22 cellular contexts compared by ENCODE assay signal in genomic region chr12:59166457-59166856, GRCh38.
"Had no signal": no experiment of that assay in that cellular context is flagged by ENCODE, and none has a peak within 500 bp of the region (broad histone marks: within the 10 kb centered on the region; RNA-seq: fewer than 3 reads in every experiment).

No MANE protein-coding gene starts in this region.

- H3K27me3 Mint-ChIP-seq: activated B cell treated with CpG ODN at 0.5 μM for 24 hours; activated naive CD4-positive, alpha-beta T cell treated with anti-CD3 and anti-CD28 coated beads, Interleukin-2, amount 10 ng/mL, durations not matched to agents 7 days and 5 days; activated naive CD8-positive, alpha-beta T cell treated with anti-CD3 and anti-CD28 coated beads, Interleukin-2, amount 50 U/mL, for 24 hours; brain; dendritic cell treated with granulocyte-macrophage colony-stimulating factor and Interleukin-4, amounts not matched to agents 40 ng/mL and 50 ng/mL, for 4 days; stimulated activated memory B cell treated with anti-CD40 and anti-IgM and Interleukin-4, amounts not matched to agents 10 μg/mL and 1 μg/mL and 100 μg/mL, for 72 hours had no signal

- ATAC-seq: activated CD4-positive, alpha-beta T cell treated with anti-CD3 and anti-CD28 coated beads for 36 hours; activated naive CD8-positive, alpha-beta T cell treated with anti-CD3 and anti-CD28 coated beads, Interleukin-2, amount 50 U/mL, for 24 hours; activated T-cell treated with anti-CD3 and anti-CD28 coated beads, Interleukin-2, amount 50 U/mL, for 4 hours; gastrocnemius medialis; left ventricle myocardium superior; sciatic nerve; stimulated activated memory B cell treated with anti-CD40 and anti-IgM and Interleukin-4, amounts not matched to agents 10 μg/mL and 1 μg/mL and 100 μg/mL, for 72 hours had no signal

- H3K4me1 Mint-ChIP-seq: activated B cell treated with CpG ODN at 0.5 μM for 24 hours; activated CD4-positive, alpha-beta T cell treated with anti-CD3 and anti-CD28 coated beads for 36 hours; activated naive CD4-positive, alpha-beta T cell treated with anti-CD3 and anti-CD28 coated beads, Interleukin-2, amount 10 ng/mL, durations not matched to agents 7 days and 5 days; activated naive CD8-positive, alpha-beta T cell treated with anti-CD3 and anti-CD28 coated beads, Interleukin-2, amount 50 U/mL, for 24 hours; nephron progenitor cell; stimulated activated memory B cell treated with anti-CD40 and anti-IgM and Interleukin-4, amounts not matched to agents 10 μg/mL and 1 μg/mL and 100 μg/mL, for 72 hours had no signal

- H3K4me3 ChIP-seq: gastrocnemius medialis, smooth muscle cell, stomach, uterus had no signal

- H3K27ac ChIP-seq: gastrocnemius medialis, stomach, uterus had no signal

- H3K27me3 ChIP-seq: gastrocnemius medialis, stomach, uterus had no signal

- H3K4me1 ChIP-seq: gastrocnemius medialis, uterus had no signal

- H3K36me3 ChIP-seq: gastrocnemius medialis, stomach, uterus had no signal

- DNase-seq: activated B cell treated with CpG ODN at 0.5 μM for 24 hours; activated CD4-positive, alpha-beta T cell treated with anti-CD3 and anti-CD28 coated beads for 36 hours; activated CD4-positive, alpha-beta T cell treated with anti-CD3 and anti-CD28 coated beads, Interleukin-2, amount 50 U/mL, for 4 hours; activated CD8-positive, alpha-beta memory T cell treated with anti-CD3 and anti-CD28 coated beads, Interleukin-2, amount 50 U/mL, for 48 hours; activated naive CD4-positive, alpha-beta T cell treated with anti-CD3 and anti-CD28 coated beads, Interleukin-2, amount 10 ng/mL, durations not matched to agents 7 days and 5 days; activated naive CD8-positive, alpha-beta T cell treated with anti-CD3 and anti-CD28 coated beads, Interleukin-2, amount 50 U/mL, for 24 hours; activated T-cell treated with anti-CD3 and anti-CD28 coated beads, Interleukin-2, amount 50 U/mL, for 4 hours; effector CD8-positive, alpha-beta T cell; gastrocnemius medialis; hypothalamus; left ventricle myocardium superior; nephron progenitor cell; posterior cingulate gyrus; stimulated activated CD4-positive, alpha-beta T cell treated with anti-CD3 and anti-CD28 coated beads, Interleukin-15, amount 100 ng/mL, for 24 hours; stomach; uterus had no signal

- H3K36me3 Mint-ChIP-seq: activated naive CD4-positive, alpha-beta T cell treated with anti-CD3 and anti-CD28 coated beads, Interleukin-2, amount 10 ng/mL, durations not matched to agents 7 days and 5 days; brain; stimulated activated memory B cell treated with anti-CD40 and anti-IgM and Interleukin-4, amounts not matched to agents 10 μg/mL and 1 μg/mL and 100 μg/mL, for 72 hours had no signal

- H3K27ac Mint-ChIP-seq: activated B cell treated with CpG ODN at 0.5 μM for 24 hours; activated CD4-positive, alpha-beta T cell treated with anti-CD3 and anti-CD28 coated beads for 36 hours; activated naive CD4-positive, alpha-beta T cell treated with anti-CD3 and anti-CD28 coated beads, Interleukin-2, amount 10 ng/mL, durations not matched to agents 7 days and 5 days; activated naive CD8-positive, alpha-beta T cell treated with anti-CD3 and anti-CD28 coated beads, Interleukin-2, amount 50 U/mL, for 24 hours; dendritic cell treated with granulocyte-macrophage colony-stimulating factor and Interleukin-4, amounts not matched to agents 40 ng/mL and 50 ng/mL, for 4 days; nephron progenitor cell; stimulated activated memory B cell treated with anti-CD40 and anti-IgM and Interleukin-4, amounts not matched to agents 10 μg/mL and 1 μg/mL and 100 μg/mL, for 72 hours; T-helper 1 cell treated with Interleukin-12 subunit alpha and Interleukin-12 subunit beta and Interleukin-4 antibody, amounts not matched to agents 30 μg/mL and 1 μg/mL, for 36 hours had no signal

- H3K4me2 ChIP-seq: smooth muscle cell had no signal

- H3K9me3 ChIP-seq: gastrocnemius medialis, stomach, uterus had no signal

- H3K9me3 Mint-ChIP-seq: activated B cell treated with CpG ODN at 0.5 μM for 24 hours; activated naive CD4-positive, alpha-beta T cell treated with anti-CD3 and anti-CD28 coated beads, Interleukin-2, amount 10 ng/mL, durations not matched to agents 7 days and 5 days; activated naive CD8-positive, alpha-beta T cell treated with anti-CD3 and anti-CD28 coated beads, Interleukin-2, amount 50 U/mL, for 24 hours; activated T-cell treated with anti-CD3 and anti-CD28 coated beads, Interleukin-2, amount 50 U/mL, for 4 hours; brain; dendritic cell treated with granulocyte-macrophage colony-stimulating factor and Interleukin-4, amounts not matched to agents 40 ng/mL and 50 ng/mL, for 4 days; T-helper 1 cell treated with Interleukin-12 subunit alpha and Interleukin-12 subunit beta and Interleukin-4 antibody, amounts not matched to agents 30 μg/mL and 1 μg/mL, for 36 hours had no signal

- H3K4me3 Mint-ChIP-seq: activated B cell treated with CpG ODN at 0.5 μM for 24 hours; activated CD4-positive, alpha-beta T cell treated with anti-CD3 and anti-CD28 coated beads for 36 hours; activated naive CD4-positive, alpha-beta T cell treated with anti-CD3 and anti-CD28 coated beads, Interleukin-2, amount 10 ng/mL, durations not matched to agents 7 days and 5 days; activated naive CD8-positive, alpha-beta T cell treated with anti-CD3 and anti-CD28 coated beads, Interleukin-2, amount 50 U/mL, for 24 hours; activated T-cell treated with anti-CD3 and anti-CD28 coated beads, Interleukin-2, amount 50 U/mL, for 4 hours; brain; dendritic cell treated with granulocyte-macrophage colony-stimulating factor and Interleukin-4, amounts not matched to agents 40 ng/mL and 50 ng/mL, for 4 days; nephron progenitor cell; stimulated activated memory B cell treated with anti-CD40 and anti-IgM and Interleukin-4, amounts not matched to agents 10 μg/mL and 1 μg/mL and 100 μg/mL, for 72 hours; T-helper 1 cell treated with Interleukin-12 subunit alpha and Interleukin-12 subunit beta and Interleukin-4 antibody, amounts not matched to agents 30 μg/mL and 1 μg/mL, for 36 hours had no signal
